1 cellular context compared by ENCODE assay signal in genomic region chr2:27537287-27537686, GRCh38.
TF ChIP-seq lines count a peak whose summit lies in the region.

No MANE protein-coding gene starts in this region.

TF ChIP-seq in K562, 482 proteins besides CTCF, POLR2A, EP300 and RAD21 (continued from another document and continues in another):
- TF ChIP-seq PKNOX1 (IDR thresholded peaks at IDR 0.05) (0 out of 2 replicates have a peak, but pooled peaks have one; percentile 16), ZNF639 (CRISPR knock-in tag; conservative IDR thresholded peaks at IDR 0.05 in 1 of 2, IDR thresholded peaks at IDR 0.05 in 1 of 2) (no peak), NR0B1 (IDR thresholded peaks at IDR 0.05; ENCODE audit: partially characterized antibody) (no peak), ZNF592 (IDR thresholded peaks at IDR 0.05) (0 out of 2 replicates have a peak, but pooled peaks have one; percentile 58), NCOA6 (IDR thresholded peaks at IDR 0.05) (no peak), MIER1 (IDR thresholded peaks at IDR 0.05; ENCODE audit: low read depth) (peak; percentile 99), ZNF263 (CRISPR knock-in tag; IDR thresholded peaks at IDR 0.05; ENCODE audit: borderline replicate concordance) (no peak), BCL6 (CRISPR knock-in tag; IDR thresholded peaks at IDR 0.05) (no peak), ZNF124 (CRISPR knock-in tag; IDR thresholded peaks at IDR 0.05) (no peak), TBL1XR1 (IDR thresholded peaks at IDR 0.05; ENCODE audit: low read length in 2 of 2) (no peak), NCOA1 (IDR thresholded peaks at IDR 0.05; ENCODE audit: low read depth) (0 out of 2 replicates have a peak, but pooled peaks have one; percentile 27), LEF1 (IDR thresholded peaks at IDR 0.05) (peak; percentile 37; the same call in 1 of the 2 replicates), CREB1 (IDR thresholded peaks at IDR 0.05) (no peak), CREB1 (CRISPR knock-in tag; IDR thresholded peaks at IDR 0.05) (peak; percentile 40; the same call in 1 of the 2 replicates), JUND (IDR thresholded peaks at IDR 0.05; ENCODE audit: borderline replicate concordance, low read depth, low read length) (no peak), JUND (tag; IDR thresholded peaks at IDR 0.05; ENCODE audit: borderline replicate concordance, low read depth, low read length) (peak; percentile 30; the same call in 1 of the 3 replicates), BCOR (IDR thresholded peaks at IDR 0.05) (0 out of 2 replicates have a peak, but pooled peaks have one; percentile 8), HNRNPLL (IDR thresholded peaks at IDR 0.05; ENCODE audit: low read depth, low read length, poor library complexity, severe bottlenecking) (no peak), SMAD3 (CRISPR knock-in tag; conservative IDR thresholded peaks at IDR 0.05) (no peak), LCOR (CRISPR knock-in tag; IDR thresholded peaks at IDR 0.05) (peak; percentile 77), ZNF121 (CRISPR knock-in tag; conservative IDR thresholded peaks at IDR 0.05) (no peak), CXXC5 (CRISPR knock-in tag; IDR thresholded peaks at IDR 0.05) (peak; percentile 56), UBTF (IDR thresholded peaks at IDR 0.05; ENCODE audit: borderline replicate concordance in 1 of 2, low read depth in 2 of 2, low read length in 2 of 2) (no peak), ZC3H4 (CRISPR knock-in tag; IDR thresholded peaks at IDR 0.05; ENCODE audit: borderline replicate concordance) (no peak), BRCA1 (IDR thresholded peaks at IDR 0.05) (no peak), BRCA1 (CRISPR knock-in tag; IDR thresholded peaks at IDR 0.05) (no peak), ZNF76 (CRISPR knock-in tag; IDR thresholded peaks at IDR 0.05; ENCODE audit: borderline replicate concordance) (no peak), MAX (CRISPR knock-in tag; IDR thresholded peaks at IDR 0.05) (peak; percentile 20; the same call in 1 of the 2 replicates), ESRRA (IDR thresholded peaks at IDR 0.05; ENCODE audit: borderline replicate concordance, low read depth) (peak; percentile 22; the same call in 1 of the 2 replicates), TFAM (CRISPR knock-in tag; conservative IDR thresholded peaks at IDR 0.05) (no peak), CEBPB (tag; IDR thresholded peaks at IDR 0.05) (peak; percentile 35; the same call in 1 of the 2 replicates), TGIF2 (CRISPR knock-in tag; IDR thresholded peaks at IDR 0.05) (no peak), NCOR1 (IDR thresholded peaks at IDR 0.05) (peak; percentile 75), POLR2H (tag; IDR thresholded peaks at IDR 0.05; ENCODE audit: low read depth) (no peak), RB1 (IDR thresholded peaks at IDR 0.05; ENCODE audit: low read depth) (no peak), SMAD1 (IDR thresholded peaks at IDR 0.05; ENCODE audit: low read depth, low read length, partially characterized antibody) (no peak), HCFC1 (IDR thresholded peaks at IDR 0.05; ENCODE audit: low read depth, low read length) (no peak), RUNX1 (IDR thresholded peaks at IDR 0.05; ENCODE audit: low read depth) (no peak), GATA2 (CRISPR knock-in tag; IDR thresholded peaks at IDR 0.05) (peak; percentile 86), ZNF384 (IDR thresholded peaks at IDR 0.05; ENCODE audit: low read depth, low read length) (peak; percentile 78), PCBP2 (IDR thresholded peaks at IDR 0.05; ENCODE audit: low read depth, low read length, poor library complexity, severe bottlenecking) (no peak), U2AF1 (optimal IDR thresholded peaks at IDR 0.05; ENCODE audit: low read depth, low read length) (no peak), ARID1B (IDR thresholded peaks at IDR 0.05) (peak; percentile 91), SPI1 (IDR thresholded peaks at IDR 0.05; ENCODE audit: borderline replicate concordance, low read depth, low read length) (peak; percentile 35; the same call in 1 of the 2 replicates), ZNF445 (CRISPR knock-in tag; IDR thresholded peaks at IDR 0.05; ENCODE audit: low read depth) (no peak), SOX6 (IDR thresholded peaks at IDR 0.05) (peak; percentile 89), ZNF282 (CRISPR knock-in tag; IDR thresholded peaks at IDR 0.05) (no peak), IRF9 (tag; IDR thresholded peaks at IDR 0.05) (no peak), NEUROD1 (IDR thresholded peaks at IDR 0.05; ENCODE audit: borderline replicate concordance, low read depth, low read length, partially characterized antibody) (peak; percentile 31), NR2F6 (CRISPR knock-in tag; IDR thresholded peaks at IDR 0.05) (no peak), TAF15 (IDR thresholded peaks at IDR 0.05; ENCODE audit: low read depth, low read length) (no peak), MTA2 (IDR thresholded peaks at IDR 0.05; ENCODE audit: low read depth) (peak; percentile 66), TCF15 (CRISPR knock-in tag; IDR thresholded peaks at IDR 0.05) (no peak), PBX2 (CRISPR knock-in tag; IDR thresholded peaks at IDR 0.05; ENCODE audit: low read depth) (no peak), PBX2 (tag; conservative IDR thresholded peaks at IDR 0.05; ENCODE audit: low read depth) (no peak), SMARCE1 (IDR thresholded peaks at IDR 0.05) (0 out of 2 replicates have a peak, but pooled peaks have one; percentile 39), HDAC2 (IDR thresholded peaks at IDR 0.05) (peak; percentile 73)
